8 cellular contexts compared by ENCODE assay signal in genomic region chr15:72685925-72686794, GRCh38. TPM values are rescaled to one million over a fixed set of nuclear protein-coding genes. Genes with fewer than 3 reads are reported as not detected.
A peak's percentile ranks its signal among the peaks of the same experiment; 100 is the strongest.
DNase-seq lines count a peak whose midpoint lies in the region; ATAC-seq lines count a peak whose summit lies in the region.

BBS4 (plus strand) TSS chr15:72686207; CDS start chr15:72686228, 21 bp downstream.
HIGD2B (minus strand) TSS chr15:72686182; CDS start chr15:72676374, 9,808 bp downstream.

- H3K36me3 Mint-ChIP-seq in activated CD4-positive, alpha-beta T cell treated with anti-CD3 and anti-CD28 coated beads, Interleukin-2, amount 10 ng/mL, durations not matched to agents 24 days and 14 days (ENCODE audit: low read depth): no peaks in the 10 kb centered on the region

- peak; percentile 85 for DNase-seq in AG08396 (ENCODE audit: low spot score)
- peak; percentile 97 for DNase-seq in activated CD4-positive, alpha-beta T cell treated with anti-CD3 and anti-CD28 coated beads, Interleukin-2, amount 10 ng/mL, durations not matched to agents 24 days and 14 days
- peak; percentile 94 for DNase-seq in ecto neural progenitor cell (ENCODE audit: low spot score)
- DNase-seq in medulla oblongata (ENCODE audit: extremely low spot score): peak; percentile 90
- DNase-seq in stimulated activated CD8-positive, alpha-beta memory T cell treated with anti-CD3 and anti-CD28 coated beads, Interleukin-15, amount 100 ng/mL, for 1 hour (ENCODE audit: low read depth): peak; percentile 71
- no peak for DNase-seq in NCI-H2171 treated with DMSO at 0.1 percent for 48 hours (lab: John Stamatoyannopoulos, UW)

- H3K27ac Mint-ChIP-seq in activated CD4-positive, alpha-beta T cell treated with anti-CD3 and anti-CD28 coated beads, Interleukin-2, amount 10 ng/mL, durations not matched to agents 24 days and 14 days: peak within 1 kb of the TSS; percentile 88

- peaks cover 21% of the 10 kb centered on the region for H3K4me1 Mint-ChIP-seq in activated CD4-positive, alpha-beta T cell treated with anti-CD3 and anti-CD28 coated beads, Interleukin-2, amount 10 ng/mL, durations not matched to agents 24 days and 14 days

- ATAC-seq in GM19351 (IDR thresholded peaks at IDR 0.05; ENCODE audit: unreplicated experiment) (peak; percentile 94), HG03520 (IDR thresholded peaks at IDR 0.05; ENCODE audit: unreplicated experiment) (peak; percentile 94)

- peaks cover under 1% of the 10 kb centered on the region for H3K27me3 Mint-ChIP-seq in activated CD4-positive, alpha-beta T cell treated with anti-CD3 and anti-CD28 coated beads, Interleukin-2, amount 10 ng/mL, durations not matched to agents 24 days and 14 days

- intact Hi-C loops in activated CD4-positive, alpha-beta T cell treated with anti-CD3 and anti-CD28 coated beads, Interleukin-2, amount 10 ng/mL, durations not matched to agents 24 days and 14 days (cut with micrococcal nuclease): loop anchor here (2.0 to 5.0 kb wide), 3 partner anchors 97 to 569 kb away; partner anchors contain the start of genes ADPGK, ARIH1, MYO9A and SENP8

- H3K4me3 Mint-ChIP-seq in activated CD4-positive, alpha-beta T cell treated with anti-CD3 and anti-CD28 coated beads, Interleukin-2, amount 10 ng/mL, durations not matched to agents 24 days and 14 days: peak within 1 kb of the TSS; percentile 97

- H3K9me3 Mint-ChIP-seq in activated CD4-positive, alpha-beta T cell treated with anti-CD3 and anti-CD28 coated beads, Interleukin-2, amount 10 ng/mL, durations not matched to agents 24 days and 14 days: no peaks in the 10 kb centered on the region

RNA-seq across cellular contexts. Expression of gene BBS4, which starts in this region (rescaled TPM):
- total RNA-seq in activated CD4-positive, alpha-beta T cell treated with anti-CD3 and anti-CD28 coated beads, Interleukin-2, amount 10 ng/mL, durations not matched to agents 24 days and 14 days: 8.3 and 10.2 TPM in 2 replicates

RNA-seq across cellular contexts. Expression of gene HIGD2B, which starts in this region (rescaled TPM):
- not detected in 2 replicates for total RNA-seq in activated CD4-positive, alpha-beta T cell treated with anti-CD3 and anti-CD28 coated beads, Interleukin-2, amount 10 ng/mL, durations not matched to agents 24 days and 14 days
